ENCODE assay signal across 9 cellular contexts in the genomic region with DNA sequence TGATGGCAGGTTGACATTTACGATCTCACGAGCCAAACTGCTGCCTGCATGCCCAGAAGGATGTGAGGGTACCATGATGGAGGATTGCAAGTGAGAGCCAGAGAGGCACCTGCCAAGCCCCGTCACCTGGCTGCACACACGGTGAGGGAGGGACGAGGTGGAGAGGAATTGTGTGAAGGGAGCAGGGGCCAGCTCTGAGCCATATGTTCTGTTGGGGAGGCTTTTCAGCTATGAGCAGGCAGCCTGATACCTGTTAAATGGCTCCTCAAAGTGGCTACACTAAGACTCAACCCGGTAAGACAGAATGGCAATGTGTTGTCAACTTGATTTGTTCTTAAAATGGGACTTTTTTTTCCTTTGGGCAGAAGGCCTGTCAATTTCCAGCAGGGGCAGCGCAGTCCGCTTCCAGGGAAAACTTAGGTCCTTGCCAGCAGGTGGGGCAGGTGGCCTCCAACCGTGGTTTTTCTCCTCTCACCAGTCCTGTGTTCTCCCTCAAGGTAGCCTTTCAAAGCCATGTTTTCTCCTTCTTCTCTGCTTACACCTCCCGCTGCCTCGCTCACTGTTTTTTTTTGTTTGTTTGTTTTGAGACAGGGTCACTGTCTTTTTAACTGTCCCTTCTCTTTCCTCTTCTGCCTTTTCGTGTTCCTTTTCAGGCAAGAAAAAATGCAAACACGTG. TPM values are rescaled to one million over a fixed set of nuclear protein-coding genes. Genes with fewer than 3 reads are reported as not detected.
DNase-seq lines count a peak whose midpoint lies in the region; ATAC-seq and TF ChIP-seq lines count a peak whose summit lies in the region.
"Had no signal": no experiment of that assay in that cellular context is flagged by ENCODE, and none has a peak within 500 bp of the region (broad histone marks: within the 10 kb centered on the region; RNA-seq: fewer than 3 reads in every experiment).

No MANE protein-coding gene starts in this region.

- H3K36me3 Mint-ChIP-seq in progenitor cell of endocrine pancreas (ENCODE audit: insufficient read depth), result no peaks in the 10 kb centered on the region
- H3K36me3 Mint-ChIP-seq in activated CD4-positive, alpha-beta T cell treated with anti-CD3 and anti-CD28 coated beads for 36 hours (ENCODE audit: low read depth), result no peaks in the 10 kb centered on the region

- peak; percentile 36 for TF ChIP-seq CTCF in choroid plexus epithelial cell (conservative IDR thresholded peaks at IDR 0.05; ENCODE audit: low read depth, low read length)
- TF ChIP-seq CTCF in progenitor cell of endocrine pancreas (IDR thresholded peaks at IDR 0.05; ENCODE audit: unreplicated experiment), result peak; percentile 69

- intact Hi-C loops in activated CD4-positive, alpha-beta T cell treated with anti-CD3 and anti-CD28 coated beads for 36 hours (cut with DNase I, micrococcal nuclease), result no loop called here

- DNase-seq in ELR (ENCODE audit: low read depth) (peak; percentile 43), NCI-H2171 treated with DMSO at 0.1 percent for 48 hours (lab: John Stamatoyannopoulos, UW) (peak; percentile 73), choroid plexus epithelial cell (ENCODE audit: low read depth) (no peak), progenitor cell of endocrine pancreas (ENCODE audit: low spot score, unreplicated experiment) (peak; percentile 32), NOMO-1 treated with DMSO at 0.1 percent for 48 hours (lab: John Stamatoyannopoulos, UW; ENCODE audit: unreplicated experiment) (no peak)
- no peak for DNase-seq in activated CD4-positive, CD25-positive, alpha-beta regulatory T cell (lab: John Stamatoyannopoulos, UW)
- DNase-seq in activated CD4-positive, alpha-beta T cell treated with anti-CD3 and anti-CD28 coated beads for 36 hours, result no peak
- no peak for DNase-seq in activated CD4-positive, alpha-beta T cell treated with anti-CD3 and anti-CD28 coated beads for 4 hours
- DNase-seq: stimulated activated naive CD8-positive, alpha-beta T cell treated with anti-CD3 and anti-CD28 coated beads, Interleukin-15, amount 100 ng/mL, for 72 hours had no signal

- no peaks in the 10 kb centered on the region for H3K9me3 Mint-ChIP-seq in progenitor cell of endocrine pancreas (ENCODE audit: low read depth)
- H3K9me3 Mint-ChIP-seq in activated CD4-positive, alpha-beta T cell treated with anti-CD3 and anti-CD28 coated beads for 36 hours (ENCODE audit: low read depth), result no peaks in the 10 kb centered on the region
- H3K9me3 Mint-ChIP-seq: stimulated activated naive CD8-positive, alpha-beta T cell treated with anti-CD3 and anti-CD28 coated beads, Interleukin-15, amount 100 ng/mL, for 72 hours had no signal

- H3K4me1 Mint-ChIP-seq in progenitor cell of endocrine pancreas (ENCODE audit: low read depth), result peaks cover 17% of the 10 kb centered on the region
- peaks cover 7% of the 10 kb centered on the region for H3K4me1 Mint-ChIP-seq in activated CD4-positive, alpha-beta T cell treated with anti-CD3 and anti-CD28 coated beads for 36 hours

- no peak overlapping the region for H3K4me3 ChIP-seq in choroid plexus epithelial cell (ENCODE audit: low read depth, low read length)

- no peak overlapping the region for H3K4me3 Mint-ChIP-seq in progenitor cell of endocrine pancreas (ENCODE audit: low read depth)
- no peak overlapping the region for H3K4me3 Mint-ChIP-seq in activated CD4-positive, alpha-beta T cell treated with anti-CD3 and anti-CD28 coated beads for 36 hours
- H3K4me3 Mint-ChIP-seq: stimulated activated naive CD8-positive, alpha-beta T cell treated with anti-CD3 and anti-CD28 coated beads, Interleukin-15, amount 100 ng/mL, for 72 hours had no signal

- POLR2A ChIA-PET in activated CD4-positive, alpha-beta T cell treated with anti-CD3 and anti-CD28 coated beads for 36 hours (lab: Charles Lee), result no interaction called here

- H3K27me3 Mint-ChIP-seq in progenitor cell of endocrine pancreas, result peaks cover 3% of the 10 kb centered on the region
- no peaks in the 10 kb centered on the region for H3K27me3 Mint-ChIP-seq in activated CD4-positive, alpha-beta T cell treated with anti-CD3 and anti-CD28 coated beads for 36 hours

- ATAC-seq in activated CD4-positive, alpha-beta T cell treated with anti-CD3 and anti-CD28 coated beads for 36 hours, result no peak

- CTCF ChIA-PET in activated CD4-positive, alpha-beta T cell treated with anti-CD3 and anti-CD28 coated beads for 36 hours (lab: Charles Lee), result interaction anchor here (0.7 kb wide), 1 partner anchor 75 kb away, joined by 3 read pairs; no protein-coding TSS in a partner anchor

- peak overlapping the region; percentile 45 for H3K27ac Mint-ChIP-seq in progenitor cell of endocrine pancreas
- no peak overlapping the region for H3K27ac Mint-ChIP-seq in activated CD4-positive, alpha-beta T cell treated with anti-CD3 and anti-CD28 coated beads for 36 hours
- H3K27ac Mint-ChIP-seq: stimulated activated naive CD8-positive, alpha-beta T cell treated with anti-CD3 and anti-CD28 coated beads, Interleukin-15, amount 100 ng/mL, for 72 hours had no signal

RNA-seq across cellular contexts. Expression of gene ZNRF2, which starts 57.7 kb away (rescaled TPM):
- total RNA-seq in progenitor cell of endocrine pancreas, result 13.8 and 14.4 TPM in 2 replicates
- total RNA-seq in activated CD4-positive, alpha-beta T cell treated with anti-CD3 and anti-CD28 coated beads for 36 hours, result 1 to 10 TPM; 8.1 to 8.8 TPM

Comparison
In these comparisons a context has a peak if more than half of its experiments do, and no peak if none do; other contexts are left out.
1. DNase-seq: peak in ELR (single experiment), NCI-H2171 treated with DMSO at 0.1 percent for 48 hours (single experiment) and progenitor cell of endocrine pancreas (single experiment); none in choroid plexus epithelial cell (single experiment), activated CD4-positive, CD25-positive, alpha-beta regulatory T cell (0 of 4), NOMO-1 treated with DMSO at 0.1 percent for 48 hours (single experiment), activated CD4-positive, alpha-beta T cell treated with anti-CD3 and anti-CD28 coated beads for 36 hours (single experiment) and activated CD4-positive, alpha-beta T cell treated with anti-CD3 and anti-CD28 coated beads for 4 hours (0 of 2).